10 cellular contexts compared by ENCODE assay signal in genomic region chr16:11677959-11678881, GRCh38. TPM values are rescaled to one million over a fixed set of nuclear protein-coding genes. Genes with fewer than 3 reads are reported as not detected.
DNase-seq lines count a peak whose midpoint lies in the region; ATAC-seq and TF ChIP-seq lines count a peak whose summit lies in the region.
"Had no signal": no experiment of that assay in that cellular context is flagged by ENCODE, and none has a peak within 500 bp of the region (broad histone marks: within the 10 kb centered on the region; RNA-seq: fewer than 3 reads in every experiment).

No MANE protein-coding gene starts in this region.

- POLR2A ChIA-PET in IMR-90 (lab: Charles Lee; ENCODE audit: unreplicated experiment), result no interaction called here

- H4K20me1 ChIP-seq in DND-41 (ENCODE audit: insufficient read depth, low read length) (peaks cover 44% of the 10 kb centered on the region), IMR-90 (ENCODE audit: insufficient read depth, low read length) (peaks cover 91% of the 10 kb centered on the region)

- no peak overlapping the region for H3K23ac ChIP-seq in IMR-90 (ENCODE audit: low read depth, low read length)

- H2BK15ac ChIP-seq in IMR-90 (ENCODE audit: low read depth, low read length), result no peak overlapping the region

- no peak overlapping the region for H3K18ac ChIP-seq in IMR-90 (ENCODE audit: low read depth, low read length)

- no peak overlapping the region for H2BK120ac ChIP-seq in IMR-90 (ENCODE audit: low read depth, low read length)

- in situ Hi-C loops in IMR-90 (cut with MboI; ENCODE audit: low sequenced_read_pairs), result no loop called here

- peak overlapping the region; percentile 61 for H3K27ac Mint-ChIP-seq in dendritic cell treated with granulocyte-macrophage colony-stimulating factor and Interleukin-4, amounts not matched to agents 40 ng/mL and 50 ng/mL, for 4 days

- no peaks in the 10 kb centered on the region for H3K4me1 ChIP-seq in DND-41 (ENCODE audit: insufficient read depth, low read length)
- peaks cover 28% of the 10 kb centered on the region for H3K4me1 ChIP-seq in IMR-90 (ENCODE audit: control insufficient read depth, insufficient read depth, low read length)
- peaks cover 62% of the 10 kb centered on the region for H3K4me1 ChIP-seq in body of pancreas

- CTCF ChIA-PET in IMR-90 (lab: Yijun Ruan, JAX), result no interaction called here

- peaks cover 98% of the 10 kb centered on the region for H3K4me1 Mint-ChIP-seq in dendritic cell treated with granulocyte-macrophage colony-stimulating factor and Interleukin-4, amounts not matched to agents 40 ng/mL and 50 ng/mL, for 4 days (ENCODE audit: low read depth)

- no TSS peak for BruUV-seq in IMR-90 (replicated peaks; lab: Mats Ljungman, UMichigan)

- H3K4ac ChIP-seq in IMR-90 (ENCODE audit: low read depth, low read length), result no peak overlapping the region

- peaks cover 29 to 89% of the 10 kb centered on the region in 2 experiments for H3K79me1 ChIP-seq in IMR-90 (ENCODE audit: low read depth in 1 of 2, low read length in 2 of 2)

- H3K27me3 Mint-ChIP-seq in dendritic cell treated with granulocyte-macrophage colony-stimulating factor and Interleukin-4, amounts not matched to agents 40 ng/mL and 50 ng/mL, for 4 days, result peaks cover 6% of the 10 kb centered on the region

- TF ChIP-seq CTCF in DND-41 (IDR thresholded peaks at IDR 0.05; ENCODE audit: borderline replicate concordance, extremely low read depth, low read length, poor library complexity, severe bottlenecking) (no peak), IMR-90 (conservative IDR thresholded peaks at IDR 0.05; ENCODE audit: low read depth, low read length) (no peak), body of pancreas (IDR thresholded peaks at IDR 0.05) (no peak)

- H3K9me1 ChIP-seq in IMR-90 (ENCODE audit: insufficient read depth, low read length), result peaks cover 35% of the 10 kb centered on the region

- TF ChIP-seq POLR2A in IMR-90 (IDR thresholded peaks at IDR 0.05; ENCODE audit: low read depth, low read length) (no peak), body of pancreas (IDR thresholded peaks at IDR 0.05) (no peak)

- peaks cover 98% of the 10 kb centered on the region for H3K36me3 Mint-ChIP-seq in dendritic cell treated with granulocyte-macrophage colony-stimulating factor and Interleukin-4, amounts not matched to agents 40 ng/mL and 50 ng/mL, for 4 days (ENCODE audit: low read depth)

- ATAC-seq in DND-41 (ENCODE audit: insufficient read depth, low read depth), result no peak
- ATAC-seq in IMR-90 (ENCODE audit: low read depth), result no peak
- ATAC-seq in body of pancreas, result no peak

- H3K4me3 ChIP-seq in DND-41 (ENCODE audit: low read depth in 1 of 2, low read length in 2 of 2), result no peak overlapping the region
- H3K4me3 ChIP-seq in IMR-90 (ENCODE audit: insufficient read depth, low read depth, low read length), result no peak overlapping the region
- no peak overlapping the region for H3K4me3 ChIP-seq in body of pancreas

- H2AK5ac ChIP-seq in IMR-90 (ENCODE audit: low read depth, low read length), result no peak overlapping the region; the same call in 1 of the 2 replicates

- peak overlapping the region; percentile 1 for H3K4me3 Mint-ChIP-seq in dendritic cell treated with granulocyte-macrophage colony-stimulating factor and Interleukin-4, amounts not matched to agents 40 ng/mL and 50 ng/mL, for 4 days

- 86% methylated on average over 6 of the region's 18 CpGs; no CpG with 5 or more reads in 1 of the 2 experiments for WGBS in IMR-90 (ENCODE audit: extremely low coverage in 2 of 2, insufficient read length in 1 of 2), 2 experiments
- WGBS in body of pancreas, 2 donors, result 74 to 78% methylated on average over 18 of the region's 18 CpGs

- H2BK20ac ChIP-seq in IMR-90 (ENCODE audit: low read depth, low read length), result no peak overlapping the region

- no peak overlapping the region for H4K5ac ChIP-seq in IMR-90 (ENCODE audit: low read depth, low read length)

- 0 out of 2 replicates have a peak overlapping the region, but pooled peaks have one; percentile 68 for H3K14ac ChIP-seq in IMR-90 (replicated peaks; ENCODE audit: low read depth, low read length)

- dilution Hi-C loops in IMR-90 (cut with HindIII; ENCODE audit: low sequenced_read_pairs, unreplicated experiment), result no loop called here

- H3K79me2 ChIP-seq in DND-41 (ENCODE audit: insufficient read depth, low read length), result peaks cover 11% of the 10 kb centered on the region; the same call in 1 of the 2 replicates

- H3K9me3 Mint-ChIP-seq in dendritic cell treated with granulocyte-macrophage colony-stimulating factor and Interleukin-4, amounts not matched to agents 40 ng/mL and 50 ng/mL, for 4 days, result no peaks in the 10 kb centered on the region

- no peak for TF ChIP-seq RAD21 in IMR-90 (IDR thresholded peaks at IDR 0.05; ENCODE audit: low read length)

- H3K4me2 ChIP-seq in DND-41 (ENCODE audit: insufficient read depth, low read length), result no peak overlapping the region
- no peak overlapping the region for H3K4me2 ChIP-seq in IMR-90 (ENCODE audit: low read depth, low read length)

- intact Hi-C loops in IMR-90 (cut with micrococcal nuclease) (no loop called here), posterior vena cava (cut with DNase I) (no loop called here), body of pancreas (cut with DNase I) (no loop called here)
- intact Hi-C loops in dendritic cell treated with granulocyte-macrophage colony-stimulating factor and Interleukin-4, amounts not matched to agents 40 ng/mL and 50 ng/mL, for 4 days (cut with micrococcal nuclease), result no loop called here

- H3K27ac ChIP-seq in DND-41 (ENCODE audit: low read length), result 0 out of 2 replicates have a peak overlapping the region, but pooled peaks have one; percentile 9
- H3K27ac ChIP-seq in IMR-90 (ENCODE audit: insufficient read depth, low read length), result no peak overlapping the region
- H3K27ac ChIP-seq in body of pancreas, result peak overlapping the region in 2 of 4 donors; percentile 5 to 10

- H2AFZ ChIP-seq in DND-41 (ENCODE audit: low read depth, low read length) (no peak overlapping the region), IMR-90 (replicated peaks; ENCODE audit: low read length, poor library complexity) (no peak overlapping the region)

- H3K56ac ChIP-seq in IMR-90 (ENCODE audit: extremely low read depth, insufficient read depth, low read length), result no peak overlapping the region

- H2AK9ac ChIP-seq in IMR-90 (replicated peaks; ENCODE audit: low read depth, low read length, poor library complexity), result peak overlapping the region; percentile 62

- H3K27me3 ChIP-seq in DND-41 (ENCODE audit: insufficient read depth, low read length, poor library complexity) (no peaks in the 10 kb centered on the region), IMR-90 (ENCODE audit: control insufficient read depth, insufficient read depth, low read length) (no peaks in the 10 kb centered on the region), body of pancreas (no peaks in the 10 kb centered on the region)

- DNase-seq in DND-41, result no peak
- DNase-seq in IMR-90, result no peak
- DNase-seq in posterior vena cava (ENCODE audit: low spot score), result peak; percentile 57
- DNase-seq in ureter (ENCODE audit: low spot score), result no peak
- no peak for DNase-seq in NCI-H446 treated with DMSO at 0.1 percent for 48 hours (lab: John Stamatoyannopoulos, UW)
- DNase-seq in body of pancreas, result no peak
- DNase-seq in HK-2 (ENCODE audit: unreplicated experiment), result no peak
- DNase-seq: NCI-H1105, T-helper 1 cell had no signal

- no peak overlapping the region for H4K91ac ChIP-seq in IMR-90 (ENCODE audit: insufficient read depth, low read depth, low read length)

- no peak overlapping the region for H4K8ac ChIP-seq in IMR-90 (ENCODE audit: low read depth in 2 of 2, low read length in 2 of 2)

- H3K36me3 ChIP-seq in DND-41 (ENCODE audit: insufficient read depth, low read length) (peaks cover 75% of the 10 kb centered on the region), IMR-90 (ENCODE audit: control insufficient read depth, insufficient read depth, low read length) (peaks cover 57% of the 10 kb centered on the region), body of pancreas (replicated peaks in 1 of 2; ENCODE audit: insufficient read depth in 1 of 2, low read depth in 2 of 2) (peaks cover 1 to 21% of the 10 kb centered on the region in 2 donors)

- no peak overlapping the region for H2BK5ac ChIP-seq in IMR-90 (ENCODE audit: low read depth, low read length, poor library complexity, severe bottlenecking)

- H3K9me3 ChIP-seq in DND-41 (ENCODE audit: insufficient read depth, low read length, severe bottlenecking), result no peaks in the 10 kb centered on the region
- H3K9me3 ChIP-seq in IMR-90 (ENCODE audit: control insufficient read depth, insufficient read depth, low read length), result no peaks in the 10 kb centered on the region
- no peaks in the 10 kb centered on the region for H3K9me3 ChIP-seq in body of pancreas

- no peak overlapping the region for H3K9ac ChIP-seq in DND-41 (ENCODE audit: low read depth, low read length)
- no peak overlapping the region; the same call in 1 of the 2 replicates for H3K9ac ChIP-seq in IMR-90 (ENCODE audit: low read depth, low read length)

TF ChIP-seq in IMR-90, 13 proteins besides CTCF, POLR2A, EP300 and RAD21:
- no peak for TF ChIP-seq MXI1 (IDR thresholded peaks at IDR 0.05; ENCODE audit: borderline replicate concordance, low read depth, low read length)
- TF ChIP-seq ELK1 (IDR thresholded peaks at IDR 0.05; ENCODE audit: borderline replicate concordance, low read depth, low read length), result no peak
- no peak for TF ChIP-seq RFX5 (IDR thresholded peaks at IDR 0.05; ENCODE audit: low read depth, low read length)
- TF ChIP-seq MAZ (IDR thresholded peaks at IDR 0.05; ENCODE audit: borderline replicate concordance, low read depth, low read length), result no peak
- TF ChIP-seq CEBPB (IDR thresholded peaks at IDR 0.05; ENCODE audit: low read depth, low read length), result no peak
- no peak for TF ChIP-seq FOS (IDR thresholded peaks at IDR 0.05; ENCODE audit: low read depth, low read length)
- no peak for TF ChIP-seq MAFK (IDR thresholded peaks at IDR 0.05; ENCODE audit: low read depth, low read length)

RNA-seq across cellular contexts. Expression of gene SNN, which starts 10.0 kb away (rescaled TPM):
- total RNA-seq in IMR-90 (2012; rRNA removed) (8.6 and 10.0 TPM in 2 replicates), posterior vena cava (10 to 100 TPM; 17.9 to 19.7 TPM), ureter (23.6 TPM), body of pancreas (10 to 100 TPM in 1 of 2 donors, 1 to 10 TPM in 1; 7.5 to 10.9 TPM)
- 11.8 and 13.0 TPM in 2 replicates for polyA plus RNA-seq in IMR-90 (2012; rRNA removed)
- 9.3 and 14.5 TPM in 2 replicates for polyA plus RNA-seq in IMR-90 (2012; cell fraction: cytosol; rRNA removed)
- 7.9 and 13.2 TPM in 2 replicates for polyA plus RNA-seq in IMR-90 (2012; cell fraction: nucleus; rRNA removed; ENCODE audit: low replicate concordance)
